ENCODE assay signal across 8 cellular contexts in the genomic region with DNA sequence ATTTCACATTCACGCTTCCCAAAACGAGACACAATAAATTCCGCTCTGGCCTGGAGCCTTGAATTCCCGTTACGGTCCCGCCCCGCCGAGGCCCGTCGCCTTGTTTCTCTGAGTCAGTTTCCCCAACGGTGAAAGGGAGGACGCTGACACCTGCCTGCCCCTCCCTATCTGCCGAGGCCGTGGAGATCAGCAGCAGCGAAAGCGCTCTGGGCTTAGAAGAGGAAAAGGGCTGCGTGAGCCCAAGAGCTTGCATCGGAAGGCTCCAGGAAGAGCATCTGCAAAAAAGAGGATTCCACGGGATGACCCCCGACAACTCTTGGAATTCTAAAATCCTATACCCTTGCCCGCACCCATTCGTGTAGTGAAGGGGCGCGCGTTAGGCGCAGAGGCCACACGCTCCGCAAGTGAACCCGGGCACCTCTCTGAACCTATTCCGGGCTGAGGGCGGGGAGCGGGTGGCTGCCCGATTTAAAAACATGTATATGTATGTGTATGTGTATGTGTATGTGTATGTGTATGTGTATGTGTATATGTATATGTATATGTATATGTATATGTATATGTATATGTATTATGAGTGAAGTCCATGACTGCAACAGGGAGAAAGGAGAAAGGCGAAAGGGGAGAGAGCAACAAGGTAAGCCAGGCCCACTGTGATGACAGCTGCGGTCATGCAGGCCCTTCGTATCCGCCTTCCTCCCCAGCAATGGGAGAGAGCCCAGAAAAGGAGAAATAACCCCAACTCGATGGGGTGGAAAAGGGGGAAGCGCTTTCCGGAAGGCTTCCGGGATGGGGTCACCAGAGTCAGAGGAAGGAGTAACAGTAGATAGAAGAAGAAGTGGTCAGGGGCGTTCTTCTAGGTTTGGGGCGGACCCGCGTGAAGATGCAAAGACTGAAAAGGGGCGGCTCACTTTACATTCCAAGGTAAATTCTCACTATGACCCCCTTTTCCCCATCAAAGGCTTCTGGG. TPM values are rescaled to one million over a fixed set of nuclear protein-coding genes. Genes with fewer than 3 reads are reported as not detected.
A peak's percentile ranks its signal among the peaks of the same experiment; 100 is the strongest.
DNase-seq lines count a peak whose midpoint lies in the region; ATAC-seq and TF ChIP-seq lines count a peak whose summit lies in the region.

No MANE protein-coding gene starts in this region.

- no peak for TF ChIP-seq EP300 in Ishikawa (IDR thresholded peaks at IDR 0.05; ENCODE audit: borderline replicate concordance)

- intact Hi-C loops in dorsolateral prefrontal cortex (cut with DNase I), result loop anchor here (5.0 kb wide), 2 partner anchors 105 to 110 kb away; no protein-coding TSS in a partner anchor

- DNase-seq in NCI-H1105 (lab: John Stamatoyannopoulos, UW) (peak; percentile 38), NCI-H1105 treated with DMSO at 0.1 percent for 48 hours (lab: John Stamatoyannopoulos, UW) (no peak), dorsolateral prefrontal cortex (peak in 3 of 10 donors; percentile 22 to 62 (median 47)), midbrain (lab: John Stamatoyannopoulos, UW) (peak; percentile 24)
- DNase-seq in activated CD4-positive, CD25-positive, alpha-beta regulatory T cell treated with anti-CD3 and anti-CD28 coated beads, Interleukin-2, amount 50 U/mL, for 72 hours, result peak; percentile 65
- peak; percentile 76 for DNase-seq in stimulated activated CD8-positive, alpha-beta memory T cell treated with anti-CD3 and anti-CD28 coated beads, Interleukin-4, amount 100 ng/mL, for 48 hours

- no peak for TF ChIP-seq RAD21 in Ishikawa (IDR thresholded peaks at IDR 0.05; ENCODE audit: low read depth)

- ATAC-seq in HG02885 (IDR thresholded peaks at IDR 0.05; ENCODE audit: poor library complexity, unreplicated experiment), result no peak

- peak in 4 of 56 donors; percentile 5 to 9 (median 6) for TF ChIP-seq CTCF in dorsolateral prefrontal cortex (IDR thresholded peaks at IDR 0.05 in 54 of 56, conservative IDR thresholded peaks at IDR 0.05 in 2 of 56; ENCODE audit: low read depth in 1 of 56, partially characterized antibody in 56 of 56)

- peak overlapping the region; percentile 4 to 97 (median 90) for H3K27ac ChIP-seq in dorsolateral prefrontal cortex

- no peaks in the 10 kb centered on the region for H3K27me3 ChIP-seq in dorsolateral prefrontal cortex

- H3K4me3 ChIP-seq in dorsolateral prefrontal cortex, result peak overlapping the region; percentile 65 to 99 (median 95)

TF ChIP-seq in Ishikawa, 13 proteins besides CTCF, POLR2A, EP300 and RAD21:
- no peak for TF ChIP-seq NFIC (IDR thresholded peaks at IDR 0.05)
- no peak for TF ChIP-seq EGR1 (IDR thresholded peaks at IDR 0.05)
- TF ChIP-seq, protein P1, sequence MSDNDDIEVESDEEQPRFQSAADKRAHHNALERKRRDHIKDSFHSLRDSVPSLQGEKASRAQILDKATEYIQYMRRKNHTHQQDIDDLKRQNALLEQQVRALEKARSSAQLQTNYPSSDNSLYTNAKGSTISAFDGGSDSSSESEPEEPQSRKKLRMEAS (IDR thresholded peaks at IDR 0.05), result 0 out of 2 replicates have a peak, but pooled peaks have one; percentile 5

RNA-seq across cellular contexts. Expression of a gene that starts 0.9 kb away (rescaled TPM):
- 100 to 1,000 TPM in 1 of 120 experiments, 10 to 100 TPM in 119; 43.3 to 100 (median 72.1) TPM for total RNA-seq in dorsolateral prefrontal cortex

RNA-seq across cellular contexts. Expression of a gene that starts 41.8 kb away (rescaled TPM):
- 10 to 100 TPM in 70 of 120 experiments, 1 to 10 TPM in 50; 1.5 to 26.1 (median 10.7) TPM for total RNA-seq in dorsolateral prefrontal cortex
